ENCODE assay signal across 2 cellular contexts in the genomic region with DNA sequence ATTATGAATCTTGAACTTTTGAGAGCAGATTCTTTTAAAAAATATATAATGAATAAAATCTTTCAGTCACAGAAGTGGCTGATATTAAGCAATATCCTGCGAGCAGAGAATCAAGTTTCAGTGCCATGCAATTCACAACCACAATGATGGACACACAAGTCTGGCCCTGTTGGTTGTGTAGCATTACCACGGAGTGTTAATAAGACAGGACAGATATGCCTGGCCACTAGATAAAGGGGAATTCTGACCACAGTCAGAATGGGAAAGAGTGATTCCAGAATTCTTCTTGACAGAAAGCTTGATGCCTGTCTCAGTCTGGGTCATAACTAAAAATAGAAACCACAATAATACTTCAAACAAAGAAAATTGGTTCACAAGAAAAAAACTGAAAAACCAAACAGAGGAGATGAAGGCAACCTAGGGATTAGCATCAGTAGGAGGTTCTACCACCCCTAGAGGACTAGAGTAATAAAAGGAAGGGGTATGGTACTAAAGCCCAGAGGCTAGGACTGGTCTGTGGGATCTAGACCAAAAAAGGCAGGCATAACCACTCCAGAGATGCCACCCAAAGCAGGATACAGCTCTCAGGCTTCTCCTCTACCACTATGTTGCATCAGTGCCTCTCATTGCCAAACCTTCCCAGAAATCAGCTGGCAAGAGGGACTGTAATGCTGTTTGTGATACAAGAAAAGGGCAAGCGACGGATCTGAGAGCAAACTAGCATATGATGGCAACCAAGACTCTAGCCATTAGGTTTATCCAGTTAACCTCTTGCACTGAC.
A peak's percentile ranks its signal among the peaks of the same experiment; 100 is the strongest.
TF ChIP-seq lines count a peak whose summit lies in the region.

No MANE protein-coding gene starts in this region.

TF ChIP-seq in GM12878, 131 proteins besides CTCF, POLR2A, EP300 and RAD21:
- TF ChIP-seq ZBED1 (IDR thresholded peaks at IDR 0.05; ENCODE audit: borderline replicate concordance) (no peak), NFIC (IDR thresholded peaks at IDR 0.05; ENCODE audit: low read depth, low read length) (0 out of 2 replicates have a peak, but pooled peaks have one; percentile 17)

TF ChIP-seq in HEK293T, 16 proteins besides CTCF, POLR2A, EP300 and RAD21:
- no peak for TF ChIP-seq CTBP1 (IDR thresholded peaks at IDR 0.05; ENCODE audit: borderline replicate concordance)
- TF ChIP-seq FOXM1 (IDR thresholded peaks at IDR 0.05; ENCODE audit: borderline replicate concordance): no peak
- TF ChIP-seq ELF4 (IDR thresholded peaks at IDR 0.05): no peak
- no peak for TF ChIP-seq SP1 (IDR thresholded peaks at IDR 0.05)
- no peak for TF ChIP-seq BHLHE40 (IDR thresholded peaks at IDR 0.05; ENCODE audit: borderline replicate concordance)
- no peak for TF ChIP-seq TARDBP (IDR thresholded peaks at IDR 0.05)
- no peak for TF ChIP-seq L3MBTL2 (conservative IDR thresholded peaks at IDR 0.05)
- no peak for TF ChIP-seq LEF1 (IDR thresholded peaks at IDR 0.05; ENCODE audit: borderline replicate concordance)
- TF ChIP-seq FOXK2 (IDR thresholded peaks at IDR 0.05): no peak
TF ChIP-seq in HEK293T: peak in this region for 0.
